Comparison of ENCODE assay signal across 8 cellular contexts in genomic region chr14:21103710-21104447, GRCh38. TPM values are rescaled to one million over a fixed set of nuclear protein-coding genes. Genes with fewer than 3 reads are reported as not detected.
DNase-seq lines count a peak whose midpoint lies in the region; ATAC-seq, FAIRE-seq and TF ChIP-seq lines count a peak whose summit lies in the region.

No MANE protein-coding gene starts in this region.

- peak overlapping the region; percentile 80 for H3K4me3 ChIP-seq in HUES48 (ENCODE audit: low read depth, low read length)
- peak overlapping the region; percentile 83 for H3K4me3 ChIP-seq in NT2/D1 (ENCODE audit: insufficient read length, low read depth)

- peak overlapping the region; percentile 91 for H3K4me3 Mint-ChIP-seq in endothelial cell (ENCODE audit: unreplicated experiment)
- H3K4me3 Mint-ChIP-seq in mesothelial cell of epicardium = peak overlapping the region; percentile 84

- H3K9me3 Mint-ChIP-seq in endothelial cell (ENCODE audit: unreplicated experiment) = no peaks in the 10 kb centered on the region
- no peaks in the 10 kb centered on the region for H3K9me3 Mint-ChIP-seq in mesothelial cell of epicardium

- ATAC-seq in GM21423 (IDR thresholded peaks at IDR 0.05; ENCODE audit: unreplicated experiment) = peak; percentile 89

- H3K36me3 Mint-ChIP-seq in endothelial cell (ENCODE audit: low read depth, unreplicated experiment) = peaks cover 2% of the 10 kb centered on the region
- H3K36me3 Mint-ChIP-seq in mesothelial cell of epicardium = no peaks in the 10 kb centered on the region

- peak overlapping the region; percentile 99 for H3K27ac ChIP-seq in HUES48 (ENCODE audit: low read depth, low read length)

- H3K27ac Mint-ChIP-seq in endothelial cell (ENCODE audit: unreplicated experiment) (peak overlapping the region; percentile 70), mesothelial cell of epicardium (peak overlapping the region; percentile 95)

- TF ChIP-seq CTCF in D721Med (IDR thresholded peaks at IDR 0.05; ENCODE audit: insufficient read depth, missing control alignments) = peak; percentile 64
- TF ChIP-seq CTCF in endothelial cell (IDR thresholded peaks at IDR 0.05; ENCODE audit: unreplicated experiment) = no peak
- peak; percentile 62 for TF ChIP-seq CTCF in mesothelial cell of epicardium (IDR thresholded peaks at IDR 0.05; ENCODE audit: unreplicated experiment)

- H3K27me3 Mint-ChIP-seq in endothelial cell (ENCODE audit: unreplicated experiment) (peaks cover 5% of the 10 kb centered on the region), mesothelial cell of epicardium (ENCODE audit: low read depth) (no peaks in the 10 kb centered on the region)

- H3K4me1 Mint-ChIP-seq in endothelial cell (ENCODE audit: unreplicated experiment) (peaks cover 42% of the 10 kb centered on the region), mesothelial cell of epicardium (peaks cover 56% of the 10 kb centered on the region)

- FAIRE-seq in D721Med (lab: Jason Lieb, UNC) = no peak

- DNase-seq in D721Med (ENCODE audit: insufficient read length, low spot score) (peak; percentile 88), NT2/D1 (ENCODE audit: low read depth, low spot score) (peak; percentile 89), endothelial cell (ENCODE audit: low spot score) (peak; percentile 95), mesothelial cell of epicardium (ENCODE audit: low spot score in 2 of 2, unreplicated experiment in 2 of 2) (peak; percentile 80 to 92)
- peak; percentile 93 for DNase-seq in activated CD8-positive, alpha-beta memory T cell treated with anti-CD3 and anti-CD28 coated beads, Interleukin-2, amount 50 U/mL, for 4 hours
- DNase-seq in stimulated activated CD8-positive, alpha-beta memory T cell treated with anti-CD3 and anti-CD28 coated beads, Interleukin-15, amount 100 ng/mL, for 4 hours (ENCODE audit: low read depth in 2 of 2) = peak; percentile 86 to 92

- H3K9ac ChIP-seq in HUES48 (ENCODE audit: low read depth, low read length) (peak overlapping the region; percentile 99), NT2/D1 (ENCODE audit: insufficient read length, low read depth) (peak overlapping the region; percentile 96)

- H3K27me3 ChIP-seq in HUES48 (ENCODE audit: control insufficient read depth, insufficient read depth, low read length) (no peaks in the 10 kb centered on the region), NT2/D1 (ENCODE audit: insufficient read depth, insufficient read length) (no peaks in the 10 kb centered on the region)

- H3K9me3 ChIP-seq in HUES48 (ENCODE audit: control insufficient read depth, insufficient read depth, low read length) (no peaks in the 10 kb centered on the region), NT2/D1 (ENCODE audit: insufficient read depth, low read length) (no peaks in the 10 kb centered on the region)

- H3K36me3 ChIP-seq in HUES48 (ENCODE audit: control insufficient read depth, insufficient read depth, low read length) (no peaks in the 10 kb centered on the region), NT2/D1 (ENCODE audit: insufficient read depth, insufficient read length, low read length) (peaks cover 2% of the 10 kb centered on the region)

- H3K4me1 ChIP-seq in HUES48 (ENCODE audit: control insufficient read depth, insufficient read depth, low read length) (peaks cover 50% of the 10 kb centered on the region), NT2/D1 (ENCODE audit: insufficient read depth, insufficient read length) (peaks cover 13% of the 10 kb centered on the region)

RNA-seq across cellular contexts. Expression of gene TMEM253, which starts 3.0 kb away (rescaled TPM):
- total RNA-seq in endothelial cell (ENCODE audit: unreplicated experiment) (0.90 TPM), mesothelial cell of epicardium (1.3 to 1.9 TPM (median 1.6 TPM) in 3 replicates)

RNA-seq across cellular contexts. Expression of gene ZNF219, which starts 5.4 kb away (rescaled TPM):
- total RNA-seq in endothelial cell (ENCODE audit: unreplicated experiment) (27.0 TPM), mesothelial cell of epicardium (73.3 to 79.3 TPM (median 75.2 TPM) in 3 replicates)

RNA-seq across cellular contexts. Expression of gene ARHGEF40, which starts 33.8 kb away (rescaled TPM):
- total RNA-seq in endothelial cell (ENCODE audit: unreplicated experiment) (12.5 TPM), mesothelial cell of epicardium (83.2 to 96.2 TPM (median 83.5 TPM) in 3 replicates)

RNA-seq across cellular contexts. Expression of gene RNASE8, which starts 46.3 kb away (rescaled TPM):
- total RNA-seq in endothelial cell (ENCODE audit: unreplicated experiment) = not detected
- total RNA-seq in mesothelial cell of epicardium = not detected in 3 replicates

RNA-seq across cellular contexts. Expression of gene OR5AU1, which starts 52.0 kb away (rescaled TPM):
- not detected for total RNA-seq in endothelial cell (ENCODE audit: unreplicated experiment)
- not detected in 3 replicates for total RNA-seq in mesothelial cell of epicardium

Comparison
In these comparisons a context has a peak if more than half of its experiments do, and no peak if none do; other contexts are left out.
1. Peak in every context shown above with its lines: DNase-seq, ATAC-seq, H3K4me3 ChIP-seq and H3K27ac ChIP-seq.